In genomic region chr5:81626524-81626923, GRCh38 we compare ENCODE assay signal across 12 cellular contexts.
A peak's percentile ranks its signal among the peaks of the same experiment; 100 is the strongest.
DNase-seq lines count a peak whose midpoint lies in the region; FAIRE-seq and TF ChIP-seq lines count a peak whose summit lies in the region.
"Had no signal": no experiment of that assay in that cellular context is flagged by ENCODE, and none has a peak within 500 bp of the region (broad histone marks: within the 10 kb centered on the region; RNA-seq: fewer than 3 reads in every experiment).

No MANE protein-coding gene starts in this region.

- in situ Hi-C loops in transverse colon (cut with MboI; ENCODE audit: low pct_ligation_motif_present in 1 of 4, low pct_unique_long_range_greater_than_20kb in 1 of 4, low sequenced_read_pairs in 3 of 4): no loop called here

- no peaks in the 10 kb centered on the region for H3K9me3 Mint-ChIP-seq in osteocyte (ENCODE audit: unreplicated experiment)
- H3K9me3 Mint-ChIP-seq: stimulated activated memory B cell treated with anti-CD40 and anti-IgM and Interleukin-4, amounts not matched to agents 10 μg/mL and 1 μg/mL and 100 μg/mL, for 72 hours; WTC11 had no signal

- TF ChIP-seq POLR2A in transverse colon (IDR thresholded peaks at IDR 0.05): no peak

- H3K36me3 Mint-ChIP-seq in osteocyte (ENCODE audit: unreplicated experiment): peaks cover 8% of the 10 kb centered on the region

- no peak overlapping the region for H3K27ac Mint-ChIP-seq in osteocyte (ENCODE audit: unreplicated experiment)
- H3K27ac Mint-ChIP-seq: stimulated activated memory B cell treated with anti-CD40 and anti-IgM and Interleukin-4, amounts not matched to agents 10 μg/mL and 1 μg/mL and 100 μg/mL, for 72 hours; WTC11 had no signal

- H3K4me1 ChIP-seq in transverse colon: peaks cover 0 to 6% (median 2%) of the 10 kb centered on the region in 4 donors

- DNase-seq in EL (peak; percentile 92), NCI-H69 (lab: John Stamatoyannopoulos, UW) (peak; percentile 16), epithelial cell of esophagus (ENCODE audit: low read depth) (peak; percentile 78), non-pigmented ciliary epithelial cell (ENCODE audit: low read depth) (peak; percentile 77), osteocyte (ENCODE audit: extremely low spot score, unreplicated experiment) (no peak), GM19239 (ENCODE audit: insufficient read length, low spot score) (no peak), transverse colon (no peak)
- DNase-seq in effector CD8-positive, alpha-beta T cell (lab: John Stamatoyannopoulos, UW): no peak
- DNase-seq: activated naive CD4-positive, alpha-beta T cell treated with anti-CD3 and anti-CD28 coated beads, Interleukin-2, amount 50 U/mL, for 16 hours; NCI-H510A had no signal

- no peak for TF ChIP-seq CTCF in epithelial cell of esophagus (IDR thresholded peaks at IDR 0.05; ENCODE audit: insufficient read depth, low read depth, low read length, missing control alignments)
- no peak for TF ChIP-seq CTCF in osteocyte (IDR thresholded peaks at IDR 0.05)
- no peak for TF ChIP-seq CTCF in transverse colon (IDR thresholded peaks at IDR 0.05)

- no peaks in the 10 kb centered on the region for H3K27me3 ChIP-seq in transverse colon

- H3K27me3 Mint-ChIP-seq in osteocyte (ENCODE audit: unreplicated experiment): no peaks in the 10 kb centered on the region
- H3K27me3 Mint-ChIP-seq: stimulated activated memory B cell treated with anti-CD40 and anti-IgM and Interleukin-4, amounts not matched to agents 10 μg/mL and 1 μg/mL and 100 μg/mL, for 72 hours had no signal

- no peaks in the 10 kb centered on the region for H3K9me3 ChIP-seq in transverse colon

- no peak for FAIRE-seq in GM19239 (lab: Jason Lieb, UNC)

- no peak for TF ChIP-seq EP300 in transverse colon (IDR thresholded peaks at IDR 0.05; ENCODE audit: low read depth)

- WGBS in transverse colon (ENCODE audit: low coverage in 1 of 2), 2 donors: 17% methylated on average over 1 of the region's 1 CpG; no CpG with 5 or more reads in 1 of the 2 donors

- no peak overlapping the region for H3K4me3 Mint-ChIP-seq in osteocyte (ENCODE audit: unreplicated experiment)
- H3K4me3 Mint-ChIP-seq: stimulated activated memory B cell treated with anti-CD40 and anti-IgM and Interleukin-4, amounts not matched to agents 10 μg/mL and 1 μg/mL and 100 μg/mL, for 72 hours; WTC11 had no signal

- intact Hi-C loops in transverse colon (cut with DNase I; ENCODE audit: low total_unique reads): no loop called here

- H3K4me1 Mint-ChIP-seq in osteocyte (ENCODE audit: unreplicated experiment): peaks cover 12% of the 10 kb centered on the region
- H3K4me1 Mint-ChIP-seq: stimulated activated memory B cell treated with anti-CD40 and anti-IgM and Interleukin-4, amounts not matched to agents 10 μg/mL and 1 μg/mL and 100 μg/mL, for 72 hours; WTC11 had no signal

- no peak overlapping the region for H3K27ac ChIP-seq in transverse colon

- H3K4me3 ChIP-seq in epithelial cell of esophagus (ENCODE audit: low read length): no peak overlapping the region
- H3K4me3 ChIP-seq in transverse colon: no peak overlapping the region

- H3K36me3 ChIP-seq in transverse colon: no peaks in the 10 kb centered on the region

Comparison
In these comparisons a context has a peak if more than half of its experiments do, and no peak if none do; other contexts are left out.
1. DNase-seq: peak in EL (single experiment), NCI-H69 (single experiment), epithelial cell of esophagus (single experiment) and non-pigmented ciliary epithelial cell (single experiment); none in osteocyte (single experiment), effector CD8-positive, alpha-beta T cell (single experiment), GM19239 (single experiment) and transverse colon (single experiment).